8 cellular contexts compared by ENCODE assay signal in the genomic region with DNA sequence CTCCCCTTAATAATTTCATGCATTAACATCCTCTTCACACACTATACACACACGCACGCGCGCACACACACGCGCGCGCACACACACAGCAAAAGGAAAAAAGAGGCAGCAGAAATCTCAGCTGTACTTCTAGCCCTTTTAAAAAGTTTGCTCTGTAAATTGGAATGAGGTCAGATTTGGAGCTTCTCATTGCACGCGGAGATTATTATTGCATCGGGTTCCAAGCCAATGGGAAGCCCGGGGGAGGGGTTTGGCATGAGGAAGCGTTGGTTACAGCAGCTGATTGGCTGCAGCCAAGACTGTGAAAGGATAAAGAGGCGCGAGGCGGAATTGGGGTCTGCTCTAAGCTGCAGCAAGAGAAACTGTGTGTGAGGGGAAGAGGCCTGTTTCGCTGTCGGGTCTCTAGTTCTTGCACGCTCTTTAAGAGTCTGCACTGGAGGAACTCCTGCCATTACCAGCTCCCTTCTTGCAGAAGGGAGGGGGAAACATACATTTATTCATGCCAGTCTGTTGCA. TPM values are rescaled to one million over a fixed set of nuclear protein-coding genes. Genes with fewer than 3 reads are reported as not detected.
DNase-seq lines count a peak whose midpoint lies in the region; ATAC-seq and TF ChIP-seq lines count a peak whose summit lies in the region.

Gene SOX4 (plus strand): TSS at position 340 of the 515 bp plus-strand sequence. CDS start 784 bp downstream, outside the sequence.

- peaks cover 11% of the 10 kb centered on the region for H3K4me1 Mint-ChIP-seq in endothelial cell (ENCODE audit: unreplicated experiment)
- H3K4me1 Mint-ChIP-seq in memory B cell: peaks cover 18% of the 10 kb centered on the region
- H3K4me1 Mint-ChIP-seq in stimulated activated effector memory CD8-positive, alpha-beta T cell treated with anti-CD3 and anti-CD28 coated beads, Interleukin-12 subunit alpha, Interleukin-12 subunit beta, amount 100 ng/mL, for 72 hours: peaks cover 26% of the 10 kb centered on the region

- peaks cover 11% of the 10 kb centered on the region for H3K27me3 Mint-ChIP-seq in endothelial cell (ENCODE audit: unreplicated experiment)
- H3K27me3 Mint-ChIP-seq in memory B cell: no peaks in the 10 kb centered on the region

- peak; percentile 98 for DNase-seq in DMS 273 treated with DMSO at 0.1 percent for 48 hours (lab: John Stamatoyannopoulos, UW)
- peak; percentile 89 for DNase-seq in HS-27A (ENCODE audit: low read depth)
- DNase-seq in NCI-H82 (lab: John Stamatoyannopoulos, UW): peak; percentile 100
- peak; percentile 78 for DNase-seq in activated CD8-positive, alpha-beta memory T cell treated with anti-CD3 and anti-CD28 coated beads for 24 hours
- DNase-seq in endothelial cell (ENCODE audit: low spot score): peak; percentile 92
- peak; percentile 63 for DNase-seq in memory B cell (ENCODE audit: low spot score in 2 of 2)
- peak in 1 of 2 donors; percentile 62 for DNase-seq in stimulated activated effector memory CD8-positive, alpha-beta T cell treated with anti-CD3 and anti-CD28 coated beads, Interleukin-12 subunit alpha, Interleukin-12 subunit beta, amount 100 ng/mL, for 72 hours (ENCODE audit: low spot score in 2 of 2)

- TF ChIP-seq CTCF in endothelial cell (IDR thresholded peaks at IDR 0.05; ENCODE audit: unreplicated experiment): no peak

- H3K4me3 Mint-ChIP-seq in endothelial cell (ENCODE audit: unreplicated experiment) (peak within 1 kb of the TSS; percentile 98), memory B cell (no peak within 1 kb of the TSS)
- no peak within 1 kb of the TSS for H3K4me3 Mint-ChIP-seq in stimulated activated effector memory CD8-positive, alpha-beta T cell treated with anti-CD3 and anti-CD28 coated beads, Interleukin-12 subunit alpha, Interleukin-12 subunit beta, amount 100 ng/mL, for 72 hours

- H3K36me3 Mint-ChIP-seq in endothelial cell (ENCODE audit: low read depth, unreplicated experiment) (peaks cover 29% of the 10 kb centered on the region), memory B cell (peaks cover 2% of the 10 kb centered on the region)
- H3K36me3 Mint-ChIP-seq in stimulated activated effector memory CD8-positive, alpha-beta T cell treated with anti-CD3 and anti-CD28 coated beads, Interleukin-12 subunit alpha, Interleukin-12 subunit beta, amount 100 ng/mL, for 72 hours: peaks cover 20% of the 10 kb centered on the region

- H3K9me3 Mint-ChIP-seq in endothelial cell (ENCODE audit: unreplicated experiment) (no peaks in the 10 kb centered on the region), memory B cell (no peaks in the 10 kb centered on the region)
- H3K9me3 Mint-ChIP-seq in stimulated activated effector memory CD8-positive, alpha-beta T cell treated with anti-CD3 and anti-CD28 coated beads, Interleukin-12 subunit alpha, Interleukin-12 subunit beta, amount 100 ng/mL, for 72 hours: no peaks in the 10 kb centered on the region

- ATAC-seq in GM21381 (IDR thresholded peaks at IDR 0.05; ENCODE audit: unreplicated experiment) (peak; percentile 56), memory B cell (ENCODE audit: low read depth) (peak; percentile 71)
- peak; percentile 53 for ATAC-seq in stimulated activated effector memory CD8-positive, alpha-beta T cell treated with anti-CD3 and anti-CD28 coated beads, Interleukin-12 subunit alpha, Interleukin-12 subunit beta, amount 100 ng/mL, for 72 hours

- H3K27ac Mint-ChIP-seq in endothelial cell (ENCODE audit: unreplicated experiment) (peak within 1 kb of the TSS; percentile 90), memory B cell (no peak within 1 kb of the TSS)
- no peak within 1 kb of the TSS for H3K27ac Mint-ChIP-seq in stimulated activated effector memory CD8-positive, alpha-beta T cell treated with anti-CD3 and anti-CD28 coated beads, Interleukin-12 subunit alpha, Interleukin-12 subunit beta, amount 100 ng/mL, for 72 hours

RNA-seq across cellular contexts. Expression of gene SOX4, which starts in this region (rescaled TPM):
- 132 TPM for total RNA-seq in endothelial cell (ENCODE audit: unreplicated experiment)
